ENCODE assay signal across 22 cellular contexts in the genomic region with DNA sequence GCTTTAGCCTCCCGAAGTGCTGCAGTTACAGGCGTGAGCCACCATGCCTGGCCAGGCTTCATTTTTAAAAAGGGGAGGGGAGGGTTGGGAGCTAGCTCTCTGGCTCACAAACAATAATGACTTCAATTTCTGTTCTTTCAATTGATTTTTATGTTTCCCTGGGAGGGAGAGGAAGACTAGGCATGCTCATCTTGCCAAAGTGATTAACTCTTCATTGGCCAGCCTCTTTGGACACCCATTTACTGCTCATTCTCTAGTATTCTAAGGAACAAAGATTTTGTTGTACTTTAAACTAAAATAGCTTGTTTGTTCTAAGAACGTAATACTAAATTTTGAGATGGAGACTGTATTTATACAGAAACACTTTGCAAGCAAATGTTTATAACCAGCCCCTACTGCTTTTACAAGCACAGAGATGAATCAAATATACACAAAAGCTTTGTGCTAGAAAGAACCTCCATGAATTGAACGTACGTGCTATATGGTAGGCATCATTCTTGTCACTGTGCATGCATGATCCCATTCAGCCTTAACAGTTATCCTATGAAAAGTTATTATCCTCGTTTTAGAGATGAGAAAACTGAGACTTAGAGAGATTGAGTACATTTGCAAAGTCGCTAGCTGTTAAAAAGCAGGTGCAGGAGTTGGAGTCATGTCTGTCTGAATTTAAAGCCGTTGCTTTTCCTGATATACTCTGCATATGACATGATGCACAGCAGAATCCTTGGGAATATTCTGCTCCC.
"Had no signal": no experiment of that assay in that cellular context is flagged by ENCODE, and none has a peak within 500 bp of the region (broad histone marks: within the 10 kb centered on the region; RNA-seq: fewer than 3 reads in every experiment).

No MANE protein-coding gene starts in this region.

- H3K27me3 ChIP-seq: ascending aorta, esophagus muscularis mucosa, upper lobe of right lung had no signal

- H3K9me3 ChIP-seq: thoracic aorta, upper lobe of right lung had no signal

- H3K27ac Mint-ChIP-seq: activated CD4-positive, alpha-beta T cell treated with anti-CD3 and anti-CD28 coated beads, Interleukin-2, amount 10 ng/mL, durations not matched to agents 7 days and 5 days; activated CD8-positive, alpha-beta T cell treated with anti-CD3 and anti-CD28 coated beads, Interleukin-2, amount 10 ng/mL, durations not matched to agents 7 days and 5 days; activated naive CD4-positive, alpha-beta T cell treated with anti-CD3 and anti-CD28 coated beads, Interleukin-2, amount 10 ng/mL, durations not matched to agents 7 days and 5 days; activated T-helper 2 cell treated with anti-CD3 and anti-CD28 coated beads, Interferon-gamma antibody, Interleukin-2, Interleukin-4, amounts not matched to agents 10 μg/mL and 5 μg/mL and 100 μg/mL, durations not matched to agents 14 hours and 24 hours and 36 hours; dendritic cell treated with granulocyte-macrophage colony-stimulating factor and Interleukin-4, amounts not matched to agents 40 ng/mL and 50 ng/mL, for 4 days; memory B cell; progenitor cell of endocrine pancreas; stimulated activated naive CD8-positive, alpha-beta T cell treated with anti-CD3 and anti-CD28 coated beads, Interleukin-15, amount 100 ng/mL, for 72 hours had no signal

- FAIRE-seq: bronchial epithelial cell, small intestine had no signal

- H3K4me3 Mint-ChIP-seq: activated CD4-positive, alpha-beta T cell treated with anti-CD3 and anti-CD28 coated beads, Interleukin-2, amount 10 ng/mL, durations not matched to agents 7 days and 5 days; activated CD8-positive, alpha-beta T cell treated with anti-CD3 and anti-CD28 coated beads, Interleukin-2, amount 10 ng/mL, durations not matched to agents 7 days and 5 days; activated naive CD4-positive, alpha-beta T cell treated with anti-CD3 and anti-CD28 coated beads, Interleukin-2, amount 10 ng/mL, durations not matched to agents 7 days and 5 days; activated T-cell treated with anti-CD3 and anti-CD28 coated beads, Interleukin-2, amount 50 U/mL, for 24 hours; dendritic cell treated with granulocyte-macrophage colony-stimulating factor and Interleukin-4, amounts not matched to agents 40 ng/mL and 50 ng/mL, for 4 days; memory B cell; neural crest cell had no signal

- H3K4me1 ChIP-seq: esophagus muscularis mucosa, left ventricle myocardium inferior, upper lobe of right lung had no signal

- H3K9me3 Mint-ChIP-seq: activated T-helper 2 cell treated with anti-CD3 and anti-CD28 coated beads, Interferon-gamma antibody, Interleukin-2, Interleukin-4, amounts not matched to agents 10 μg/mL and 5 μg/mL and 100 μg/mL, durations not matched to agents 14 hours and 24 hours and 36 hours; dendritic cell treated with granulocyte-macrophage colony-stimulating factor and Interleukin-4, amounts not matched to agents 40 ng/mL and 50 ng/mL, for 4 days; stimulated activated naive CD8-positive, alpha-beta T cell treated with anti-CD3 and anti-CD28 coated beads, Interleukin-15, amount 100 ng/mL, for 72 hours had no signal

- H3K4me3 ChIP-seq: ascending aorta, esophagus muscularis mucosa, left ventricle myocardium inferior, thoracic aorta, upper lobe of right lung had no signal

- H3K36me3 ChIP-seq: ascending aorta, esophagus muscularis mucosa, left ventricle myocardium inferior, thoracic aorta, upper lobe of right lung had no signal

- ATAC-seq: activated CD4-positive, CD25-positive, alpha-beta regulatory T cell treated with anti-CD3 and anti-CD28 coated beads, Interleukin-2, amount 50 U/mL, for 24 hours; activated CD8-positive, alpha-beta T cell treated with anti-CD3 and anti-CD28 coated beads, Interleukin-2, amount 10 ng/mL, durations not matched to agents 7 days and 5 days; right cardiac atrium; stimulated activated naive CD8-positive, alpha-beta T cell treated with anti-CD3 and anti-CD28 coated beads, Interleukin-15, amount 100 ng/mL, for 72 hours; upper lobe of right lung had no signal

- H3K36me3 Mint-ChIP-seq: memory B cell had no signal

- DNase-seq: activated CD4-positive, alpha-beta T cell treated with anti-CD3 and anti-CD28 coated beads, Interleukin-2, amount 10 ng/mL, durations not matched to agents 7 days and 5 days; activated CD8-positive, alpha-beta T cell treated with anti-CD3 and anti-CD28 coated beads, Interleukin-2, amount 10 ng/mL, durations not matched to agents 7 days and 5 days; activated naive CD4-positive, alpha-beta T cell treated with anti-CD3 and anti-CD28 coated beads, Interleukin-2, amount 10 ng/mL, durations not matched to agents 7 days and 5 days; activated T-cell treated with anti-CD3 and anti-CD28 coated beads, Interleukin-2, amount 50 U/mL, for 24 hours; effector memory CD4-positive, alpha-beta T cell; left ventricle myocardium inferior; right cardiac atrium; small intestine; stimulated activated CD4-positive, alpha-beta T cell treated with anti-CD3 and anti-CD28 coated beads, Interleukin-15, amount 100 ng/mL, for 24 hours; stimulated activated CD4-positive, alpha-beta T cell treated with anti-CD3 and anti-CD28 coated beads, Interleukin-4, amount 100 ng/mL, for 1 hour; stimulated activated naive CD8-positive, alpha-beta T cell treated with anti-CD3 and anti-CD28 coated beads, Interleukin-15, amount 100 ng/mL, for 72 hours; upper lobe of right lung had no signal

- H3K27ac ChIP-seq: esophagus muscularis mucosa, left ventricle myocardium inferior, upper lobe of right lung had no signal
